ENCODE assay signal across 8 cellular contexts in the genomic region with DNA sequence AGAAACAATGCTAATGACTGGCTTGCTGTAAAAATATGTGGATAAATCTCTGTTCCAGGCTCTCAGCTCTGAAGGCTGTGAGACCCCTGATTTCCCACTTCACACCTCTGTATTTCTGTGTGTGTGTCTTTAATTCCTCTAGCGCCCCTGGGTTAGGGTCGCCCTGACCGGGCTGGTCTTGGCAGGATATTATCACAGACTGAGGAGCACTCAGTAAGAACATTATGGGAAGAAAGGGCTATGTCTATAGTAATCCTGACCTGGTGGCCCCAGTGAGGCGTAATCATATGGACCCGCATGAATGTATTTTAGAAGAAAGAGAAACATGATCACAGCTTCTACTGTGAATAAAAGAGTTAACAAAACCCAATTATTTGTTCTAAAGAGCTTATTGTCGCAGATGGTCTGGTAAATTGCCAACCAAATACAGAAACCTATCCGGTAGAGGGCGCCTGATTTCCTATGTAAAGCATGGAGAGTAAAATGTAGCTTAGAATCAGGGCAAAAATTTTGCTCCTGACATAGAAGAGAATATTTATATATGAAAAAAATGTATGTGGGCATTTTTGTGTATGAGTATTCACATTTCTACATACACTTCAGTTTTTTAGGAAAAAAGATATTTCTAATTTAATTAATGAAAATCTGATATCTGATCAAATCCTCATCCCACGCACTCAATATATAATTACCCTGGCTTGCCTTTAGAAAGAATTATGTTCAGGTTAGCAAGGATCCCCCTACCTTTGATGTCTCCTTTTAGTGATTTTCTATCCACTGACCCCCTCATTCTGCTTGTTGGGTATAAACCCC. TPM values are rescaled to one million over a fixed set of nuclear protein-coding genes. Genes with fewer than 3 reads are reported as not detected.
DNase-seq lines count a peak whose midpoint lies in the region; ATAC-seq and TF ChIP-seq lines count a peak whose summit lies in the region.

No MANE protein-coding gene starts in this region.

- no peaks in the 10 kb centered on the region for H3K4me1 Mint-ChIP-seq in Caco-2 (ENCODE audit: low read depth, unreplicated experiment)

- TF ChIP-seq CTCF in Caco-2 (IDR thresholded peaks at IDR 0.05; ENCODE audit: insufficient read depth in 1 of 2, low read depth in 1 of 2, low read length in 1 of 2, severe bottlenecking in 1 of 2, unreplicated experiment in 1 of 2) (peak; percentile 26 to 48), brain microvascular endothelial cell (IDR thresholded peaks at IDR 0.05; ENCODE audit: low read depth, low read length, missing control alignments) (peak; percentile 62)

- no peaks in the 10 kb centered on the region for H3K9me3 Mint-ChIP-seq in Caco-2 (ENCODE audit: unreplicated experiment)

- DNase-seq in Caco-2 (peak in 1 of 2 experiments; percentile 45), HCEC 1CT (peak; percentile 63), OCI-M1 (lab: John Stamatoyannopoulos, UW) (peak; percentile 67), brain microvascular endothelial cell (peak; percentile 71), medulla oblongata (ENCODE audit: extremely low spot score) (peak; percentile 83)

- in situ Hi-C loops in brain microvascular endothelial cell (cut with HindIII; ENCODE audit: low pct_ligation_motif_present, low sequenced_read_pairs), result no loop called here

- CTCF ChIA-PET in Caco-2 (lab: Charles Lee), result interaction anchor here (1.0 to 2.5 kb wide), 13 partner anchors 10 to 354 kb away, joined by 3 to 38 read pairs (median 5); no protein-coding TSS in a partner anchor

- intact Hi-C loops in Caco-2 (cut with micrococcal nuclease; ENCODE audit: unreplicated experiment), result loop anchor here (1.0 kb wide), 2 partner anchors 21 to 355 kb away; no protein-coding TSS in a partner anchor

- no TSS peak for BruUV-seq in Caco-2 (replicated peaks; lab: Mats Ljungman, UMichigan)

- H3K27ac Mint-ChIP-seq in Caco-2 (ENCODE audit: unreplicated experiment), result no peak overlapping the region

- H3K4me1 ChIP-seq in Caco-2, result no peaks in the 10 kb centered on the region

- no peak overlapping the region for H3K4me3 Mint-ChIP-seq in Caco-2 (ENCODE audit: unreplicated experiment)

- H3K4me3 ChIP-seq in Caco-2 (ENCODE audit: low read depth, low read length) (no peak overlapping the region), brain microvascular endothelial cell (ENCODE audit: low read depth, low read length) (no peak overlapping the region)

- POLR2A ChIA-PET in Caco-2 (lab: Charles Lee), result no interaction called here

- H3K27ac ChIP-seq in brain microvascular endothelial cell, result no peak overlapping the region

- no peak for ATAC-seq in GM21825 (IDR thresholded peaks at IDR 0.05; ENCODE audit: unreplicated experiment)
- ATAC-seq in GM18498 (IDR thresholded peaks at IDR 0.05; ENCODE audit: unreplicated experiment), result no peak
- no peak for ATAC-seq in activated CD4-positive, CD25-positive, alpha-beta regulatory T cell treated with anti-CD3 and anti-CD28 coated beads, Interleukin-2, amount 50 U/mL, for 24 hours

- no peaks in the 10 kb centered on the region for H3K36me3 ChIP-seq in Caco-2 (ENCODE audit: control insufficient read depth, insufficient read depth, low read length)
- H3K36me3 ChIP-seq in brain microvascular endothelial cell (replicated peaks), result no peaks in the 10 kb centered on the region

- H3K36me3 Mint-ChIP-seq in Caco-2 (ENCODE audit: insufficient read depth, unreplicated experiment), result no peaks in the 10 kb centered on the region

- H3K27me3 Mint-ChIP-seq in Caco-2 (ENCODE audit: insufficient read depth, unreplicated experiment), result peaks cover 2% of the 10 kb centered on the region

- no peaks in the 10 kb centered on the region for H3K9me3 ChIP-seq in Caco-2

- no peaks in the 10 kb centered on the region for H3K27me3 ChIP-seq in Caco-2 (replicated peaks; ENCODE audit: control insufficient read depth, insufficient read depth, low read length)
- H3K27me3 ChIP-seq in brain microvascular endothelial cell (replicated peaks), result no peaks in the 10 kb centered on the region

RNA-seq across cellular contexts. Expression of a gene that starts 5.8 kb away (rescaled TPM):
- not detected in 2 replicates for total RNA-seq in Caco-2 (2022)

RNA-seq across cellular contexts. Expression of a gene that starts 25.5 kb away (rescaled TPM):
- total RNA-seq in Caco-2 (2022), result not detected in 2 replicates

RNA-seq across cellular contexts. Expression of a gene that starts 47.7 kb away (rescaled TPM):
- 0.34 and 1.00 TPM in 2 replicates for total RNA-seq in Caco-2 (2022)

RNA-seq across cellular contexts. Expression of a gene that starts 49.2 kb away (rescaled TPM):
- not detected in 2 replicates for total RNA-seq in Caco-2 (2022)
